ENCODE assay signal across 8 cellular contexts in genomic region chr9:135905380-135906282, GRCh38. TPM values are rescaled to one million over a fixed set of nuclear protein-coding genes. Genes with fewer than 3 reads are reported as not detected.
A peak's percentile ranks its signal among the peaks of the same experiment; 100 is the strongest.
DNase-seq lines count a peak whose midpoint lies in the region; ATAC-seq and TF ChIP-seq lines count a peak whose summit lies in the region.

No MANE protein-coding gene starts in this region.

- peak overlapping the region; percentile 67 to 95 (median 86) for H3K27ac Mint-ChIP-seq in CD4-positive, alpha-beta memory T cell

- CTCF ChIA-PET in CD4-positive, alpha-beta memory T cell (lab: Charles Lee; ENCODE audit: partially characterized antibody) = interaction anchor here (0.5 to 1.2 kb wide), 3 partner anchors 40 to 67 kb away, joined by 3 to 4 read pairs (median 3); partner anchors contain the start of gene UBAC1

- POLR2A ChIA-PET in CD4-positive, alpha-beta memory T cell (lab: Charles Lee; ENCODE audit: partially characterized antibody) = interaction anchor here (0.6 to 4.1 kb wide), 4 partner anchors 15 to 56 kb away, joined by 3 to 23 read pairs (median 4); partner anchors contain the start of gene UBAC1

- peak overlapping the region; percentile 97 for H3K4me2 ChIP-seq in OCI-LY1 (ENCODE audit: low read length)

- intact Hi-C loops in CD4-positive, alpha-beta memory T cell (cut with micrococcal nuclease) = loop anchor here (1.0 to 5.0 kb wide), 3 partner anchors 41 to 577 kb away; partner anchors contain the start of genes QSOX2 and SEC16A
- intact Hi-C loops in posterior vena cava (cut with DNase I) = no loop called here

- peaks cover 40% of the 10 kb centered on the region for H3K4me1 ChIP-seq in CD4-positive, alpha-beta memory T cell (ENCODE audit: insufficient read depth, low read length)
- H3K4me1 ChIP-seq in OCI-LY1 (ENCODE audit: insufficient read depth, low read length, severe bottlenecking) (peaks cover 33% of the 10 kb centered on the region), iPS DF 6.9 (ENCODE audit: control insufficient read depth, insufficient read depth, low read length) (peaks cover 5% of the 10 kb centered on the region; the same call in 1 of the 2 replicates)

- H3K9me2 ChIP-seq in OCI-LY1 (ENCODE audit: low read depth, low read length) = no peaks in the 10 kb centered on the region

- TF ChIP-seq CTCF in OCI-LY1 (IDR thresholded peaks at IDR 0.05; ENCODE audit: low read length) = no peak

- H4K20me1 ChIP-seq in OCI-LY1 (ENCODE audit: insufficient read depth, low read length) = no peaks in the 10 kb centered on the region

- H2AFZ ChIP-seq in OCI-LY1 (ENCODE audit: low read length) = no peak overlapping the region

- WGBS in iPS DF 6.9 (ENCODE audit: insufficient coverage, insufficient read length) = no CpG with 5 or more reads among the region's 23 CpGs

- H3K4me3 Mint-ChIP-seq in CD4-positive, alpha-beta memory T cell = peak overlapping the region; percentile 82 to 94 (median 91)

- peak overlapping the region; percentile 64; the same call in 1 of the 2 replicates for H3K9ac ChIP-seq in OCI-LY1 (ENCODE audit: low read length)

- H3K4me3 ChIP-seq in CD4-positive, alpha-beta memory T cell (ENCODE audit: low read length in 2 of 2) = peak overlapping the region; percentile 33 to 63
- peak overlapping the region; percentile 73 for H3K4me3 ChIP-seq in OCI-LY1 (ENCODE audit: low read depth, low read length, poor library complexity, severe bottlenecking)
- peak overlapping the region; percentile 95; the same call in 1 of the 2 replicates for H3K4me3 ChIP-seq in iPS DF 6.9 (ENCODE audit: low read length)

- H3K9me3 ChIP-seq in CD4-positive, alpha-beta memory T cell (ENCODE audit: control insufficient read depth in 1 of 2, low read length in 2 of 2) = no peaks in the 10 kb centered on the region
- H3K9me3 ChIP-seq in OCI-LY1 (ENCODE audit: low read length) (peaks cover 4% of the 10 kb centered on the region; the same call in 1 of the 2 replicates), iPS DF 6.9 (ENCODE audit: control insufficient read depth, insufficient read depth, low read length) (no peaks in the 10 kb centered on the region)

- no peaks in the 10 kb centered on the region for H3K36me3 ChIP-seq in CD4-positive, alpha-beta memory T cell (ENCODE audit: insufficient read depth, low read length)
- peaks cover 36% of the 10 kb centered on the region for H3K36me3 ChIP-seq in OCI-LY1 (ENCODE audit: insufficient read depth, low read length)
- H3K36me3 ChIP-seq in iPS DF 6.9 (ENCODE audit: control insufficient read depth, insufficient read depth, low read length) = no peaks in the 10 kb centered on the region

- DNase-seq in CD4-positive, alpha-beta memory T cell = peak; percentile 26 to 71 (median 37)
- peak; percentile 40 for DNase-seq in activated gamma-delta T cell treated with anti-CD3 and anti-CD28 coated beads, Interleukin-2, amount 50 U/mL, for 16 hours (ENCODE audit: low read depth)
- DNase-seq in iPS DF 6.9 (ENCODE audit: low read depth, low spot score) (no peak), posterior vena cava (ENCODE audit: low spot score) (no peak)
- peak; percentile 54 to 77 (median 64) for DNase-seq in stimulated activated CD4-positive, alpha-beta T cell treated with anti-CD3 and anti-CD28 coated beads, Interleukin-12 subunit alpha, Interleukin-12 subunit beta, amount 100 ng/mL, for 48 hours (ENCODE audit: low read depth in 2 of 3, low spot score in 1 of 3)

- H3K27me3 Mint-ChIP-seq in CD4-positive, alpha-beta memory T cell = no peaks in the 10 kb centered on the region

- no peak for ATAC-seq in GM19035 (IDR thresholded peaks at IDR 0.05; ENCODE audit: unreplicated experiment)
- ATAC-seq in GM19455 (IDR thresholded peaks at IDR 0.05; ENCODE audit: unreplicated experiment) = no peak

- peaks cover 44 to 69% (median 55%) of the 10 kb centered on the region in 4 donors for H3K4me1 Mint-ChIP-seq in CD4-positive, alpha-beta memory T cell

- no peaks in the 10 kb centered on the region; the same call in 1 of the 2 replicates for H3F3A ChIP-seq in OCI-LY1 (ENCODE audit: insufficient read depth, low read length)

- H3K27me3 ChIP-seq in CD4-positive, alpha-beta memory T cell (ENCODE audit: insufficient read depth, low read length) = no peaks in the 10 kb centered on the region
- H3K27me3 ChIP-seq in OCI-LY1 (ENCODE audit: insufficient read depth, low read length) (no peaks in the 10 kb centered on the region), iPS DF 6.9 (ENCODE audit: control insufficient read depth, insufficient read depth, low read length) (no peaks in the 10 kb centered on the region)

- peak overlapping the region; percentile 44 for H3K27ac ChIP-seq in CD4-positive, alpha-beta memory T cell (ENCODE audit: low read depth, low read length)
- H3K27ac ChIP-seq in OCI-LY1 (ENCODE audit: low read depth, low read length, poor library complexity, severe bottlenecking) (no peak overlapping the region), iPS DF 6.9 (ENCODE audit: low read length) (no peak overlapping the region)

- 0 out of 2 replicates have a peak, but pooled peaks cover 2% of the 10 kb centered on the region for H3K79me2 ChIP-seq in OCI-LY1 (ENCODE audit: insufficient read depth, low read length)

- peaks cover 13 to 17% of the 10 kb centered on the region in 2 donors for H3K36me3 Mint-ChIP-seq in CD4-positive, alpha-beta memory T cell

- H3K9me3 Mint-ChIP-seq in CD4-positive, alpha-beta memory T cell = peaks cover 0 to 2% (median 0%) of the 10 kb centered on the region in 8 donors

RNA-seq across cellular contexts. Expression of gene CAMSAP1, which starts 1.7 kb away (rescaled TPM):
- 10 to 100 TPM; 40.6 to 51.7 TPM for total RNA-seq in CD4-positive, alpha-beta memory T cell
- polyA plus RNA-seq in CD4-positive, alpha-beta memory T cell = 1 to 10 TPM in 1 of 2 donors, under 1 TPM in 1; 0.76 to 4.4 TPM
- total RNA-seq in posterior vena cava = 10 to 100 TPM; 20.8 to 24.1 TPM

RNA-seq across cellular contexts. Expression of gene UBAC1, which starts 55.5 kb away (rescaled TPM):
- total RNA-seq in CD4-positive, alpha-beta memory T cell = 10 to 100 TPM; 28.4 to 32.8 TPM
- 10 to 100 TPM; 23.0 to 27.7 TPM for polyA plus RNA-seq in CD4-positive, alpha-beta memory T cell
- 10 to 100 TPM; 32.7 to 34.1 TPM for total RNA-seq in posterior vena cava

Comparison
In these comparisons a context has a peak if more than half of its experiments do, and no peak if none do; other contexts are left out.
1. DNase-seq: peak in CD4-positive, alpha-beta memory T cell (5 of 5), activated gamma-delta T cell treated with anti-CD3 and anti-CD28 coated beads, Interleukin-2, amount 50 U/mL, for 16 hours (single experiment) and stimulated activated CD4-positive, alpha-beta T cell treated with anti-CD3 and anti-CD28 coated beads, Interleukin-12 subunit alpha, Interleukin-12 subunit beta, amount 100 ng/mL, for 48 hours (3 of 3); none in iPS DF 6.9 (single experiment) and posterior vena cava (single experiment).
2. Peak in every context shown above with its lines, with median percentiles within 50 percentile points of each other: H3K4me3 ChIP-seq.